In genomic region chr3:74343391-74343790, GRCh38 we compare ENCODE assay signal across 7 cellular contexts.
"Had no signal": no experiment of that assay in that cellular context is flagged by ENCODE, and none has a peak within 500 bp of the region (broad histone marks: within the 10 kb centered on the region; RNA-seq: fewer than 3 reads in every experiment).

No MANE protein-coding gene starts in this region.

- H3K4me1 Mint-ChIP-seq: IgD-negative memory B cell had no signal

- H3K27me3 Mint-ChIP-seq: IgD-negative memory B cell had no signal

- H3K4me3 ChIP-seq: K562 had no signal

- H3K27ac Mint-ChIP-seq: IgD-negative memory B cell had no signal

- H3K36me3 Mint-ChIP-seq: IgD-negative memory B cell had no signal

- H3K4me3 Mint-ChIP-seq: IgD-negative memory B cell had no signal

- DNase-seq: IMR-90, KBM-7, KG1 had no signal

- ATAC-seq: HepG2, K562 had no signal

- H3K27ac ChIP-seq: HL-60 had no signal
